29 cellular contexts compared by ENCODE assay signal in genomic region chr12:109033239-109034196, GRCh38. TPM values are rescaled to one million over a fixed set of nuclear protein-coding genes. Genes with fewer than 3 reads are reported as not detected.
DNase-seq lines count a peak whose midpoint lies in the region; TF ChIP-seq lines count a peak whose summit lies in the region.
"Had no signal": no experiment of that assay in that cellular context is flagged by ENCODE, and none has a peak within 500 bp of the region (broad histone marks: within the 10 kb centered on the region; RNA-seq: fewer than 3 reads in every experiment).

No MANE protein-coding gene starts in this region.

- no peak overlapping the region for H3K4me3 Mint-ChIP-seq in MCF 10A (ENCODE audit: unreplicated experiment)
- H3K4me3 Mint-ChIP-seq: activated CD4-positive, alpha-beta T cell treated with anti-CD3 and anti-CD28 coated beads, Interleukin-2, amount 10 ng/mL, durations not matched to agents 24 days and 14 days; activated naive CD8-positive, alpha-beta T cell; CD8-positive, alpha-beta memory T cell; nephron; type B pancreatic cell; WTC11 had no signal

- TF ChIP-seq POLR2A in breast epithelium (IDR thresholded peaks at IDR 0.05): no peak

- peaks cover 0 to 4% of the 10 kb centered on the region in 2 donors for H3K27me3 ChIP-seq in breast epithelium
- no peaks in the 10 kb centered on the region for H3K27me3 ChIP-seq in skeletal muscle tissue (ENCODE audit: control insufficient read depth in 3 of 3, insufficient read depth in 3 of 3, low read length in 3 of 3)
- H3K27me3 ChIP-seq: ascending aorta, cardiac muscle cell, SJSA1 had no signal

- H3K9me3 ChIP-seq in breast epithelium (peaks cover 0 to 20% of the 10 kb centered on the region in 2 donors), skeletal muscle tissue (ENCODE audit: control insufficient read depth in 3 of 3, low read length in 3 of 3) (peaks cover 0 to 4% (median 0%) of the 10 kb centered on the region in 3 donors)
- H3K9me3 ChIP-seq: SJSA1 had no signal

- H3K9me3 Mint-ChIP-seq in MCF 10A (ENCODE audit: unreplicated experiment): no peaks in the 10 kb centered on the region
- H3K9me3 Mint-ChIP-seq: type B pancreatic cell had no signal

- H3K9ac ChIP-seq in skeletal muscle tissue (ENCODE audit: low read depth in 1 of 3, low read length in 3 of 3): no peak overlapping the region

- no peaks in the 10 kb centered on the region for H3K36me3 Mint-ChIP-seq in MCF 10A (ENCODE audit: insufficient read depth, unreplicated experiment)
- H3K36me3 Mint-ChIP-seq: type B pancreatic cell, WTC11 had no signal

- H3K4me1 Mint-ChIP-seq in MCF 10A (ENCODE audit: insufficient read depth, unreplicated experiment): no peaks in the 10 kb centered on the region
- H3K4me1 Mint-ChIP-seq: activated CD4-positive, alpha-beta T cell treated with anti-CD3 and anti-CD28 coated beads, Interleukin-2, amount 10 ng/mL, durations not matched to agents 24 days and 14 days; CD8-positive, alpha-beta memory T cell had no signal

- TF ChIP-seq CTCF in MCF 10A (IDR thresholded peaks at IDR 0.05; ENCODE audit: unreplicated experiment): no peak
- no peak for TF ChIP-seq CTCF in breast epithelium (IDR thresholded peaks at IDR 0.05)
- TF ChIP-seq CTCF in epithelial cell of esophagus (IDR thresholded peaks at IDR 0.05; ENCODE audit: insufficient read depth, low read depth, low read length, missing control alignments): no peak

- POLR2A ChIA-PET in MCF 10A (lab: Yijun Ruan, JAX): interaction anchor here (1.0 to 1.1 kb wide), 2 partner anchors 9 to 59 kb away, joined by 3 read pairs; no protein-coding TSS in a partner anchor

- CTCF ChIA-PET in MCF 10A (lab: Yijun Ruan, JAX): no interaction called here

- H3K4me1 ChIP-seq in breast epithelium: no peaks in the 10 kb centered on the region
- H3K4me1 ChIP-seq in skeletal muscle tissue (ENCODE audit: control insufficient read depth in 3 of 3, insufficient read depth in 3 of 3, low read length in 3 of 3): peaks cover 0 to 11% (median 3%) of the 10 kb centered on the region in 3 donors
- H3K4me1 ChIP-seq: ascending aorta had no signal

- BruUV-seq in MCF 10A (replicated peaks; lab: Mats Ljungman, UMichigan): no TSS peak

- peaks cover 47% of the 10 kb centered on the region for H3K27me3 Mint-ChIP-seq in MCF 10A (ENCODE audit: insufficient read depth, unreplicated experiment)

- H3K36me3 ChIP-seq in breast epithelium (no peaks in the 10 kb centered on the region), skeletal muscle tissue (ENCODE audit: control insufficient read depth in 3 of 3, insufficient read depth in 3 of 3, low read length in 3 of 3) (no peaks in the 10 kb centered on the region)
- H3K36me3 ChIP-seq: ascending aorta, cardiac muscle cell, SJSA1 had no signal

- DNase-seq in MCF 10A (ENCODE audit: unreplicated experiment) (peak; percentile 6), breast epithelium (ENCODE audit: low spot score in 2 of 2) (no peak), NCI-H2107 treated with DMSO at 0.1 percent for 48 hours (lab: John Stamatoyannopoulos, UW; ENCODE audit: unreplicated experiment) (peak; percentile 49), epithelial cell of esophagus (ENCODE audit: low read depth) (peak; percentile 17), GM19238 (ENCODE audit: insufficient read length, low spot score) (no peak), T-helper 9 cell (no peak), NAMALWA (ENCODE audit: low spot score) (no peak)
- DNase-seq: activated CD4-positive, alpha-beta T cell treated with anti-CD3 and anti-CD28 coated beads, Interleukin-2, amount 10 ng/mL, durations not matched to agents 24 days and 14 days; activated CD8-positive, alpha-beta memory T cell treated with anti-CD3 and anti-CD28 coated beads for 24 hours; activated effector memory CD4-positive, alpha-beta T cell treated with Interleukin-2 at 50 U/mL for 16 hours; activated T-cell treated with anti-CD3 and anti-CD28 coated beads for 4 hours; CD8-positive, alpha-beta memory T cell; effector memory CD4-positive, alpha-beta T cell; glutamatergic neuron; retina; small intestine; stimulated activated naive CD4-positive, alpha-beta T cell had no signal

- H3K4me3 ChIP-seq in breast epithelium (no peak overlapping the region), epithelial cell of esophagus (ENCODE audit: low read length) (no peak overlapping the region), skeletal muscle tissue (ENCODE audit: low read length in 3 of 3) (no peak overlapping the region)
- H3K4me3 ChIP-seq: ascending aorta, cardiac muscle cell, coronary artery, SJSA1 had no signal

- intact Hi-C loops in MCF 10A (cut with micrococcal nuclease) (no loop called here), breast epithelium (cut with DNase I; ENCODE audit: low total_unique reads) (no loop called here)

- H3K27ac ChIP-seq in breast epithelium (no peak overlapping the region), skeletal muscle tissue (ENCODE audit: low read depth, low read length) (peak overlapping the region; percentile 31)
- H3K27ac ChIP-seq: ascending aorta, cardiac muscle cell, coronary artery, SJSA1 had no signal

- no peak overlapping the region for H3K27ac Mint-ChIP-seq in MCF 10A (ENCODE audit: low read depth, unreplicated experiment)
- H3K27ac Mint-ChIP-seq: activated CD4-positive, alpha-beta T cell treated with anti-CD3 and anti-CD28 coated beads, Interleukin-2, amount 10 ng/mL, durations not matched to agents 24 days and 14 days; activated naive CD8-positive, alpha-beta T cell; type B pancreatic cell; WTC11 had no signal

RNA-seq across cellular contexts. Expression of gene SVOP, which starts 12.7 kb away (rescaled TPM):
- not detected in 2 replicates for total RNA-seq in MCF 10A (2022)
- total RNA-seq in breast epithelium: not detected
- total RNA-seq in skeletal muscle tissue: under 0.01 TPM
- total RNA-seq: activated CD4-positive, alpha-beta T cell treated with anti-CD3 and anti-CD28 coated beads, Interleukin-2, amount 10 ng/mL, durations not matched to agents 24 days and 14 days; ascending aorta; cardiac muscle cell; CD8-positive, alpha-beta memory T cell; epithelial cell of proximal tubule; left lobe of liver; osteoblast; SJSA1 had no signal

RNA-seq across cellular contexts. Expression of gene USP30, which starts 18.9 kb away (rescaled TPM):
- 4.0 and 7.0 TPM in 2 replicates for total RNA-seq in MCF 10A (2022)
- total RNA-seq in breast epithelium: 10 to 100 TPM; 22.2 to 28.5 (median 24.7) TPM
- 12.0 TPM for total RNA-seq in skeletal muscle tissue

RNA-seq across cellular contexts. Expression of gene ALKBH2, which starts 59.8 kb away (rescaled TPM):
- total RNA-seq in MCF 10A (2022) (38.9 and 48.9 TPM in 2 replicates), breast epithelium (10 to 100 TPM; 18.9 to 27.2 (median 18.9) TPM), skeletal muscle tissue (20.4 TPM)

Comparison
In these comparisons a context has a peak if more than half of its experiments do, and no peak if none do; other contexts are left out.
1. DNase-seq: peak in MCF 10A (single experiment), NCI-H2107 treated with DMSO at 0.1 percent for 48 hours (single experiment) and epithelial cell of esophagus (single experiment); none in breast epithelium (0 of 2), GM19238 (single experiment), T-helper 9 cell (single experiment) and NAMALWA (single experiment).